In genomic region chr19:804419-805160, GRCh38 we compare ENCODE assay signal across 34 cellular contexts. TPM values are rescaled to one million over a fixed set of nuclear protein-coding genes. Genes with fewer than 3 reads are reported as not detected.
DNase-seq lines count a peak whose midpoint lies in the region; ATAC-seq, FAIRE-seq and TF ChIP-seq lines count a peak whose summit lies in the region.
"Had no signal": no experiment of that assay in that cellular context is flagged by ENCODE, and none has a peak within 500 bp of the region (broad histone marks: within the 10 kb centered on the region; RNA-seq: fewer than 3 reads in every experiment).

No MANE protein-coding gene starts in this region.

- no peaks in the 10 kb centered on the region for H3K27me3 Mint-ChIP-seq in activated naive CD4-positive, alpha-beta T cell treated with anti-CD3 and anti-CD28 coated beads, Interleukin-2, amount 50 U/mL, for 24 hours
- peaks cover 26% of the 10 kb centered on the region for H3K27me3 Mint-ChIP-seq in GM23338 (ENCODE audit: insufficient read depth, low read depth, poor library complexity)
- H3K27me3 Mint-ChIP-seq: activated CD4-positive, alpha-beta T cell treated with anti-CD3 and anti-CD28 coated beads for 36 hours; naive B cell had no signal

- H3F3A ChIP-seq in GM23338 (replicated peaks; ENCODE audit: low read depth) = peaks cover 61% of the 10 kb centered on the region

- peaks cover 30% of the 10 kb centered on the region for H3K4me1 Mint-ChIP-seq in activated naive CD4-positive, alpha-beta T cell treated with anti-CD3 and anti-CD28 coated beads, Interleukin-2, amount 50 U/mL, for 24 hours
- peaks cover 36% of the 10 kb centered on the region for H3K4me1 Mint-ChIP-seq in GM23338

- WGBS in K562 (ENCODE audit: insufficient coverage, low coverage, missing lambda C conversion rate) = 90% methylated on average over 25 of the region's 53 CpGs

- H3K27me3 ChIP-seq in GM23338 (ENCODE audit: insufficient read depth) (no peaks in the 10 kb centered on the region), K562 (ENCODE audit: control insufficient read depth in 2 of 2, insufficient read depth in 2 of 2, low read length in 2 of 2) (no peaks in the 10 kb centered on the region), osteoblast (ENCODE audit: insufficient read depth, low read length) (no peaks in the 10 kb centered on the region), foreskin keratinocyte (no peaks in the 10 kb centered on the region)
- H3K27me3 ChIP-seq: BE2C, colonic mucosa, esophagus squamous epithelium, gastrocnemius medialis, ovary, tibial nerve had no signal

- in situ Hi-C loops in K562 (cut with MboI) = no loop called here

- POLR2A ChIA-PET in K562 (lab: Yijun Ruan, JAX) = interaction anchor here (0.8 to 1.4 kb wide), 2 partner anchors 10 to 31 kb away, joined by 3 to 4 read pairs; no protein-coding TSS in a partner anchor

- H3K4me2 ChIP-seq in GM23338 (no peak overlapping the region), K562 (ENCODE audit: insufficient read depth, low read length) (no peak overlapping the region), osteoblast (ENCODE audit: insufficient read depth, low read length) (no peak overlapping the region)
- H3K4me2 ChIP-seq: A549, smooth muscle cell had no signal

- no peaks in the 10 kb centered on the region; the same call in 1 of the 2 replicates for H3K9me3 ChIP-seq in K562 (replicated peaks; ENCODE audit: control insufficient read depth, insufficient read depth, low read depth, low read length)
- no peaks in the 10 kb centered on the region for H3K9me3 ChIP-seq in osteoblast (ENCODE audit: low read depth, low read length)
- H3K9me3 ChIP-seq: A549, BE2C, colonic mucosa, esophagus squamous epithelium, gastrocnemius medialis, ovary, tibial nerve had no signal

- no peak overlapping the region for H3K4me3 Mint-ChIP-seq in activated naive CD4-positive, alpha-beta T cell treated with anti-CD3 and anti-CD28 coated beads, Interleukin-2, amount 50 U/mL, for 24 hours
- H3K4me3 Mint-ChIP-seq in GM23338 = no peak overlapping the region
- H3K4me3 Mint-ChIP-seq: activated CD4-positive, alpha-beta T cell treated with anti-CD3 and anti-CD28 coated beads for 36 hours; immature natural killer cell had no signal

- ATAC-seq in GM23338 (no peak), K562 (no peak), foreskin keratinocyte (no peak)
- ATAC-seq: A549; activated CD4-positive, alpha-beta T cell treated with anti-CD3 and anti-CD28 coated beads for 36 hours; gastrocnemius medialis; left lobe of liver had no signal

- H3K79me2 ChIP-seq in GM23338 (replicated peaks; ENCODE audit: insufficient read depth) (peaks cover 83% of the 10 kb centered on the region), K562 (ENCODE audit: control insufficient read depth, insufficient read depth, low read length) (peaks cover 92% of the 10 kb centered on the region), osteoblast (ENCODE audit: insufficient read depth, low read length) (peaks cover 98% of the 10 kb centered on the region)

- peaks cover 25% of the 10 kb centered on the region for H3K4me1 ChIP-seq in GM23338 (ENCODE audit: insufficient read depth)
- peaks cover 19 to 70% of the 10 kb centered on the region in 2 experiments for H3K4me1 ChIP-seq in K562 (replicated peaks in 1 of 2; ENCODE audit: control insufficient read depth in 2 of 2, insufficient read depth in 2 of 2, low read length in 2 of 2)
- peaks cover 32% of the 10 kb centered on the region for H3K4me1 ChIP-seq in osteoblast (ENCODE audit: insufficient read depth, low read length)
- H3K4me1 ChIP-seq in foreskin keratinocyte = peaks cover 4% of the 10 kb centered on the region

- no peak for FAIRE-seq in K562 (lab: Jason Lieb, UNC)
- FAIRE-seq: A549, G401.6, GM18507 had no signal

- TF ChIP-seq POLR2A in K562 (conservative IDR thresholded peaks at IDR 0.05) = 0 out of 2 replicates have a peak, but pooled peaks have one; percentile 25

- peak overlapping the region; percentile 70 for H3K27ac Mint-ChIP-seq in activated naive CD4-positive, alpha-beta T cell treated with anti-CD3 and anti-CD28 coated beads, Interleukin-2, amount 50 U/mL, for 24 hours
- H3K27ac Mint-ChIP-seq in GM23338 = 0 out of 2 replicates have a peak overlapping the region, but pooled peaks have one; percentile 72
- H3K27ac Mint-ChIP-seq: activated CD4-positive, alpha-beta T cell treated with anti-CD3 and anti-CD28 coated beads for 36 hours had no signal

- no peak for DNase-seq in activated naive CD4-positive, alpha-beta T cell treated with anti-CD3 and anti-CD28 coated beads, Interleukin-2, amount 50 U/mL, for 16 hours
- DNase-seq in GM23338 (ENCODE audit: low spot score) (no peak), K562 (ENCODE audit: extremely low read depth in 1 of 4, low spot score in 3 of 4) (peak in 1 of 4 experiments; percentile 29), osteoblast (ENCODE audit: insufficient read length, low spot score, missing footprints) (peak; percentile 85), foreskin keratinocyte (no peak), GM19238 (ENCODE audit: insufficient read length, low spot score) (no peak), coronary artery (ENCODE audit: low spot score) (no peak)
- DNase-seq: activated CD4-positive, alpha-beta T cell treated with anti-CD3 and anti-CD28 coated beads for 36 hours; activated CD8-positive, alpha-beta memory T cell treated with anti-CD3 and anti-CD28 coated beads for 24 hours; amygdala; BE2C; esophagus squamous epithelium; gastrocnemius medialis; hippocampal formation; immature natural killer cell; naive B cell; NCI-H1694 treated with DMSO at 0.1 percent for 48 hours; NCI-H2171; NCI-H510A; retina; stimulated activated CD4-positive, alpha-beta T cell treated with anti-CD3 and anti-CD28 coated beads, Interleukin-1b, Interleukin-23, amount 100 ng/mL, for 48 hours; stimulated activated CD8-positive, alpha-beta memory T cell treated with anti-CD3 and anti-CD28 coated beads, Interleukin-4, amount 100 ng/mL, for 48 hours had no signal

- H4K20me1 ChIP-seq in GM23338 (replicated peaks; ENCODE audit: insufficient read depth) (peaks cover 64% of the 10 kb centered on the region), K562 (replicated peaks; ENCODE audit: control insufficient read depth, insufficient read depth, low read length) (peaks cover 50% of the 10 kb centered on the region), osteoblast (ENCODE audit: insufficient read depth, low read length) (peaks cover 95% of the 10 kb centered on the region)

- TF ChIP-seq CTCF in GM23338 (conservative IDR thresholded peaks at IDR 0.05; ENCODE audit: low read depth in 2 of 2) = no peak
- no peak for TF ChIP-seq CTCF in K562 (IDR thresholded peaks at IDR 0.05 in 2 of 3, conservative IDR thresholded peaks at IDR 0.05 in 1 of 3; ENCODE audit: insufficient read depth in 2 of 3, low read depth in 1 of 3, low read length in 3 of 3)
- no peak for TF ChIP-seq CTCF in osteoblast (IDR thresholded peaks at IDR 0.05; ENCODE audit: extremely low read depth, low read depth, low read length)
- no peak for TF ChIP-seq CTCF in foreskin keratinocyte (conservative IDR thresholded peaks at IDR 0.05)
- TF ChIP-seq CTCF in coronary artery (IDR thresholded peaks at IDR 0.05) = no peak

- no peak for TF ChIP-seq RAD21 in K562 (CRISPR knock-in tag; conservative IDR thresholded peaks at IDR 0.05 in 1 of 2, IDR thresholded peaks at IDR 0.05 in 1 of 2)

- no TSS peak for BruUV-seq in K562 (replicated peaks; lab: Mats Ljungman, UMichigan)

- H3K9me1 ChIP-seq in K562 (ENCODE audit: control insufficient read depth, insufficient read depth, low read length) = peaks cover 16% of the 10 kb centered on the region

- H3K9me2 ChIP-seq in GM23338 (ENCODE audit: insufficient read depth) = no peaks in the 10 kb centered on the region

- no peak for TF ChIP-seq EP300 in K562 (IDR thresholded peaks at IDR 0.05; ENCODE audit: low read length)

- H3K4me3 ChIP-seq in GM23338 (no peak overlapping the region), K562 (no peak overlapping the region), osteoblast (ENCODE audit: insufficient read depth, low read length) (no peak overlapping the region), coronary artery (no peak overlapping the region)
- H3K4me3 ChIP-seq: A549, colonic mucosa, esophagus squamous epithelium, gastrocnemius medialis, ovary, smooth muscle cell, tibial nerve had no signal

- 0 out of 2 replicates have a peak overlapping the region, but pooled peaks have one; percentile 55 for H3K27ac ChIP-seq in GM23338 (ENCODE audit: low read depth)
- no peak overlapping the region for H3K27ac ChIP-seq in K562 (ENCODE audit: extremely low read depth, low read depth, low read length)
- no peak overlapping the region for H3K27ac ChIP-seq in osteoblast (ENCODE audit: low read depth, low read length)
- H3K27ac ChIP-seq in foreskin keratinocyte = no peak overlapping the region
- no peak overlapping the region for H3K27ac ChIP-seq in coronary artery
- H3K27ac ChIP-seq: A549, colonic mucosa, esophagus squamous epithelium, gastrocnemius medialis, ovary, tibial nerve had no signal

- H2AFZ ChIP-seq in GM23338 (no peak overlapping the region), K562 (ENCODE audit: low read depth, low read length) (no peak overlapping the region), osteoblast (ENCODE audit: low read length) (no peak overlapping the region)

- intact Hi-C loops in K562 (cut with micrococcal nuclease) = no loop called here

- no peak overlapping the region; a peak in 1 of 4 replicates for H3K9ac ChIP-seq in K562 (ENCODE audit: insufficient read depth in 1 of 2, low read depth in 2 of 2, low read length in 2 of 2)

- H3K36me3 ChIP-seq in GM23338 (ENCODE audit: insufficient read depth) = peaks cover 44% of the 10 kb centered on the region
- peaks cover 100% of the 10 kb centered on the region for H3K36me3 ChIP-seq in K562 (ENCODE audit: control insufficient read depth, insufficient read depth, low read length)
- H3K36me3 ChIP-seq in osteoblast (ENCODE audit: insufficient read depth, low read length) = peaks cover 88% of the 10 kb centered on the region
- H3K36me3 ChIP-seq: ovary had no signal

- CTCF ChIA-PET in K562 (lab: Yijun Ruan, JAX; ENCODE audit: low intra/inter-chr PET ratio) = no interaction called here

- H3K9me3 Mint-ChIP-seq in activated naive CD4-positive, alpha-beta T cell treated with anti-CD3 and anti-CD28 coated beads, Interleukin-2, amount 50 U/mL, for 24 hours = no peaks in the 10 kb centered on the region
- H3K9me3 Mint-ChIP-seq in GM23338 = no peaks in the 10 kb centered on the region
- H3K9me3 Mint-ChIP-seq: immature natural killer cell, naive B cell had no signal

- peaks cover 8% of the 10 kb centered on the region for H3K36me3 Mint-ChIP-seq in activated naive CD4-positive, alpha-beta T cell treated with anti-CD3 and anti-CD28 coated beads, Interleukin-2, amount 50 U/mL, for 24 hours
- H3K36me3 Mint-ChIP-seq in GM23338 (ENCODE audit: low read depth) = peaks cover 83% of the 10 kb centered on the region

RNA-seq across cellular contexts. Expression of gene PTBP1, which starts 7.3 kb away (rescaled TPM):
- total RNA-seq in GM23338 (2014; rRNA removed; shearing (Covaris generic)) = 539 and 552 TPM in 2 replicates
- polyA plus RNA-seq in GM23338 (2016; fragmentation: Nextera tagmentation; extraction: Ambion mirVana) (632 and 705 TPM in 2 replicates), K562 (2011; rRNA removed) (131 and 357 TPM in 2 replicates), K562 (2014; fragmentation: Illumina TruSeq; extraction: Trizol) (413 and 465 TPM in 2 replicates), K562 (2014; fragmentation: Nextera tagmentation; extraction: Ambion mirVana) (10 to 100 TPM; 14.0 to 18.1 TPM), K562 (2014; rRNA removed) (291 and 296 TPM in 2 replicates), foreskin keratinocyte (186 and 237 TPM in 2 replicates)
- 327 and 692 TPM in 2 replicates for total RNA-seq in K562 (2011; cell fraction: chromatin; rRNA removed; ENCODE audit: low replicate concordance)
- total RNA-seq in K562 (2011; cell fraction: nucleolus; rRNA removed) = 382 and 389 TPM in 2 replicates
- 336 and 353 TPM in 2 replicates for total RNA-seq in K562 (2011; cell fraction: nucleoplasm; rRNA removed)
- total RNA-seq in K562 (2014; rRNA removed) (237 and 443 TPM in 2 replicates), K562 (2014; rRNA removed; fragmentation: Illumina TruSeq; extraction: Trizol) (234 TPM in 2 replicates), K562 (2015; rRNA removed; fragmentation: Illumina TruSeq; extraction: Trizol) (183 and 187 TPM in 2 replicates), K562 (2021) (751 and 759 TPM in 2 replicates), osteoblast (106 and 124 TPM in 2 replicates), foreskin keratinocyte (222 and 244 TPM in 2 replicates)
- polyA plus RNA-seq in K562 (2011; cell fraction: cytosol; rRNA removed) = 138 and 245 TPM in 2 replicates
- 683 and 1,149 TPM in 2 replicates for polyA plus RNA-seq in K562 (2011; cell fraction: nucleus; rRNA removed)
- polyA plus RNA-seq in K562 (2012) = 757 and 849 TPM in 2 replicates
- 127 and 175 TPM in 2 replicates for polyA minus RNA-seq in K562 (2011; rRNA and poly(A)+ RNA removed)
- 353 and 383 TPM in 2 replicates for polyA minus RNA-seq in K562 (2011; cell fraction: cytosol; rRNA and poly(A)+ RNA removed)
- 242 and 246 TPM in 2 replicates for polyA minus RNA-seq in K562 (2011; cell fraction: nucleus; rRNA and poly(A)+ RNA removed)

RNA-seq across cellular contexts. Expression of gene PLPPR3, which starts 17.2 kb away (rescaled TPM):
- 74.7 and 81.1 TPM in 2 replicates for total RNA-seq in GM23338 (2014; rRNA removed; shearing (Covaris generic))
- 13.6 and 14.8 TPM in 2 replicates for polyA plus RNA-seq in GM23338 (2016; fragmentation: Nextera tagmentation; extraction: Ambion mirVana)
- total RNA-seq in K562 (2011; cell fraction: chromatin; rRNA removed; ENCODE audit: low replicate concordance) = 6.7 and 37.1 TPM in 2 replicates
- total RNA-seq in K562 (2011; cell fraction: nucleolus; rRNA removed) = 62.2 and 83.4 TPM in 2 replicates
- total RNA-seq in K562 (2011; cell fraction: nucleoplasm; rRNA removed) = 28.0 and 30.4 TPM in 2 replicates
- total RNA-seq in K562 (2014; rRNA removed) = 28.6 and 30.5 TPM in 2 replicates
- total RNA-seq in K562 (2014; rRNA removed; fragmentation: Illumina TruSeq; extraction: Trizol) = 1.8 and 2.3 TPM in 2 replicates
- total RNA-seq in K562 (2015; rRNA removed; fragmentation: Illumina TruSeq; extraction: Trizol) = 8.6 and 10.1 TPM in 2 replicates
- total RNA-seq in K562 (2021) = 40.4 and 48.2 TPM in 2 replicates
- 12.8 and 19.0 TPM in 2 replicates for polyA plus RNA-seq in K562 (2011; rRNA removed)
- 25.3 and 82.8 TPM in 2 replicates for polyA plus RNA-seq in K562 (2011; cell fraction: cytosol; rRNA removed)
- 24.4 and 43.1 TPM in 2 replicates for polyA plus RNA-seq in K562 (2011; cell fraction: nucleus; rRNA removed)
- 23.2 and 35.5 TPM in 2 replicates for polyA plus RNA-seq in K562 (2012)
- 2.2 and 7.8 TPM in 2 replicates for polyA plus RNA-seq in K562 (2014; fragmentation: Illumina TruSeq; extraction: Trizol)
- polyA plus RNA-seq in K562 (2014; fragmentation: Nextera tagmentation; extraction: Ambion mirVana) = under 1 TPM; 0.01 to 0.08 TPM
- 19.4 and 21.8 TPM in 2 replicates for polyA plus RNA-seq in K562 (2014; rRNA removed)
- 9.9 and 23.4 TPM in 2 replicates for polyA minus RNA-seq in K562 (2011; rRNA and poly(A)+ RNA removed)
- polyA minus RNA-seq in K562 (2011; cell fraction: cytosol; rRNA and poly(A)+ RNA removed) = 46.2 and 51.7 TPM in 2 replicates
- 7.9 and 8.1 TPM in 2 replicates for polyA minus RNA-seq in K562 (2011; cell fraction: nucleus; rRNA and poly(A)+ RNA removed)
- total RNA-seq in osteoblast = 0.36 TPM in 1 of 2 replicates, not detected in the other
- not detected in 2 replicates for total RNA-seq in foreskin keratinocyte
- polyA plus RNA-seq in foreskin keratinocyte = 0.15 TPM in 1 of 2 replicates, not detected in the other
- total RNA-seq: activated CD4-positive, alpha-beta T cell treated with anti-CD3 and anti-CD28 coated beads for 36 hours; esophagus squamous epithelium; gastrocnemius medialis; left lobe of liver; LHCN-M2; mesenteric fat pad; T-helper 2 cell treated with Interferon-gamma antibody and Interleukin-4, amounts not matched to agents 100 ng/mL and 5 ng/mL, for 36 hours; tibial nerve had no signal
- polyA plus RNA-seq: immature natural killer cell had no signal

RNA-seq across cellular contexts. Expression of gene AZU1, which starts 23.0 kb away (rescaled TPM):
- 0.50 and 1.4 TPM in 2 replicates for total RNA-seq in GM23338 (2014; rRNA removed; shearing (Covaris generic))
- polyA plus RNA-seq in GM23338 (2016; fragmentation: Nextera tagmentation; extraction: Ambion mirVana) = 0.30 and 0.78 TPM in 2 replicates
- total RNA-seq in K562 (2011; cell fraction: chromatin; rRNA removed; ENCODE audit: low replicate concordance) = 3.4 and 6.7 TPM in 2 replicates
- 4.3 and 4.6 TPM in 2 replicates for total RNA-seq in K562 (2011; cell fraction: nucleolus; rRNA removed)
- total RNA-seq in K562 (2011; cell fraction: nucleoplasm; rRNA removed) = 3.1 and 6.0 TPM in 2 replicates
- total RNA-seq in K562 (2014; rRNA removed) = 0.33 and 0.73 TPM in 2 replicates
- not detected in 2 replicates for total RNA-seq in K562 (2014; rRNA removed; fragmentation: Illumina TruSeq; extraction: Trizol)
- 0.19 and 0.29 TPM in 2 replicates for total RNA-seq in K562 (2015; rRNA removed; fragmentation: Illumina TruSeq; extraction: Trizol)
- 1.4 and 1.7 TPM in 2 replicates for total RNA-seq in K562 (2021)
- 0.39 and 0.87 TPM in 2 replicates for polyA plus RNA-seq in K562 (2011; rRNA removed)
- 0.60 and 0.94 TPM in 2 replicates for polyA plus RNA-seq in K562 (2011; cell fraction: cytosol; rRNA removed)
- 6.4 and 9.5 TPM in 2 replicates for polyA plus RNA-seq in K562 (2011; cell fraction: nucleus; rRNA removed)
- 1.5 and 9.7 TPM in 2 replicates for polyA plus RNA-seq in K562 (2012)
- 0.45 and 0.51 TPM in 2 replicates for polyA plus RNA-seq in K562 (2014; fragmentation: Illumina TruSeq; extraction: Trizol)
- polyA plus RNA-seq in K562 (2014; fragmentation: Nextera tagmentation; extraction: Ambion mirVana) = not detected
- polyA plus RNA-seq in K562 (2014; rRNA removed) = 1.9 and 3.3 TPM in 2 replicates
- polyA minus RNA-seq in K562 (2011; rRNA and poly(A)+ RNA removed) = not detected in 2 replicates
- polyA minus RNA-seq in K562 (2011; cell fraction: cytosol; rRNA and poly(A)+ RNA removed) = 1.1 TPM in 1 of 2 replicates, not detected in the other
- polyA minus RNA-seq in K562 (2011; cell fraction: nucleus; rRNA and poly(A)+ RNA removed) = 0.78 and 0.81 TPM in 2 replicates
- not detected in 2 replicates for total RNA-seq in osteoblast
- total RNA-seq in foreskin keratinocyte = not detected in 2 replicates
- 0.03 TPM in 1 of 2 replicates, not detected in the other for polyA plus RNA-seq in foreskin keratinocyte
- total RNA-seq: activated CD4-positive, alpha-beta T cell treated with anti-CD3 and anti-CD28 coated beads for 36 hours; esophagus squamous epithelium; gastrocnemius medialis; LHCN-M2; T-helper 2 cell treated with Interferon-gamma antibody and Interleukin-4, amounts not matched to agents 100 ng/mL and 5 ng/mL, for 36 hours had no signal
- polyA plus RNA-seq: immature natural killer cell had no signal

RNA-seq across cellular contexts. Expression of gene PRTN3, which starts 36.2 kb away (rescaled TPM):
- 0.21 and 2.4 TPM in 2 replicates for total RNA-seq in GM23338 (2014; rRNA removed; shearing (Covaris generic))
- 0.68 and 0.87 TPM in 2 replicates for polyA plus RNA-seq in GM23338 (2016; fragmentation: Nextera tagmentation; extraction: Ambion mirVana)
- not detected in 2 replicates for total RNA-seq in K562 (2011; cell fraction: chromatin; rRNA removed; ENCODE audit: low replicate concordance)
- total RNA-seq in K562 (2011; cell fraction: nucleolus; rRNA removed) = 0.50 TPM in 1 of 2 replicates, not detected in the other
- total RNA-seq in K562 (2011; cell fraction: nucleoplasm; rRNA removed) = 0.37 TPM in 1 of 2 replicates, not detected in the other
- total RNA-seq in K562 (2014; rRNA removed) = 0.14 and 0.69 TPM in 2 replicates
- 0.19 TPM in 1 of 2 replicates, not detected in the other for total RNA-seq in K562 (2014; rRNA removed; fragmentation: Illumina TruSeq; extraction: Trizol)
- total RNA-seq in K562 (2015; rRNA removed; fragmentation: Illumina TruSeq; extraction: Trizol) = 0.36 and 0.41 TPM in 2 replicates
- total RNA-seq in K562 (2021) = 0.60 and 0.86 TPM in 2 replicates
- polyA plus RNA-seq in K562 (2011; rRNA removed) = 0.60 and 1.4 TPM in 2 replicates
- polyA plus RNA-seq in K562 (2011; cell fraction: cytosol; rRNA removed) = 3.3 and 5.8 TPM in 2 replicates
- 1.3 and 1.6 TPM in 2 replicates for polyA plus RNA-seq in K562 (2011; cell fraction: nucleus; rRNA removed)
- 0.55 and 1.3 TPM in 2 replicates for polyA plus RNA-seq in K562 (2012)
- polyA plus RNA-seq in K562 (2014; fragmentation: Illumina TruSeq; extraction: Trizol) = 0.25 and 0.43 TPM in 2 replicates
- polyA plus RNA-seq in K562 (2014; fragmentation: Nextera tagmentation; extraction: Ambion mirVana) = not detected
- polyA plus RNA-seq in K562 (2014; rRNA removed) = 0.50 TPM in 1 of 2 replicates, not detected in the other
- not detected in 2 replicates for polyA minus RNA-seq in K562 (2011; rRNA and poly(A)+ RNA removed)
- 1.4 TPM in 1 of 2 replicates, not detected in the other for polyA minus RNA-seq in K562 (2011; cell fraction: cytosol; rRNA and poly(A)+ RNA removed)
- not detected in 2 replicates for polyA minus RNA-seq in K562 (2011; cell fraction: nucleus; rRNA and poly(A)+ RNA removed)
- total RNA-seq in osteoblast = not detected in 2 replicates
- total RNA-seq in foreskin keratinocyte = not detected in 2 replicates
- not detected in 2 replicates for polyA plus RNA-seq in foreskin keratinocyte
- total RNA-seq: activated CD4-positive, alpha-beta T cell treated with anti-CD3 and anti-CD28 coated beads for 36 hours; colonic mucosa; esophagus squamous epithelium; LHCN-M2; smooth muscle cell; T-helper 2 cell treated with Interferon-gamma antibody and Interleukin-4, amounts not matched to agents 100 ng/mL and 5 ng/mL, for 36 hours; tibial nerve had no signal
- polyA plus RNA-seq: immature natural killer cell, ovary, smooth muscle cell had no signal

RNA-seq across cellular contexts. Expression of gene ELANE, which starts 47.5 kb away (rescaled TPM):
- not detected in 2 replicates for total RNA-seq in GM23338 (2014; rRNA removed; shearing (Covaris generic))
- polyA plus RNA-seq in GM23338 (2016; fragmentation: Nextera tagmentation; extraction: Ambion mirVana) (not detected in 2 replicates), K562 (2011; rRNA removed) (not detected in 2 replicates), K562 (2014; fragmentation: Illumina TruSeq; extraction: Trizol) (not detected in 2 replicates), K562 (2014; fragmentation: Nextera tagmentation; extraction: Ambion mirVana) (not detected), K562 (2014; rRNA removed) (not detected in 2 replicates), foreskin keratinocyte (not detected in 2 replicates)
- not detected in 2 replicates for total RNA-seq in K562 (2011; cell fraction: chromatin; rRNA removed; ENCODE audit: low replicate concordance)
- total RNA-seq in K562 (2011; cell fraction: nucleolus; rRNA removed) = not detected in 2 replicates
- total RNA-seq in K562 (2011; cell fraction: nucleoplasm; rRNA removed) = not detected in 2 replicates
- total RNA-seq in K562 (2014; rRNA removed) (0.37 TPM in 1 of 2 replicates, not detected in the other), K562 (2014; rRNA removed; fragmentation: Illumina TruSeq; extraction: Trizol) (not detected in 2 replicates), K562 (2015; rRNA removed; fragmentation: Illumina TruSeq; extraction: Trizol) (not detected in 2 replicates), K562 (2021) (not detected in 2 replicates), osteoblast (0.36 and 0.59 TPM in 2 replicates), foreskin keratinocyte (not detected in 2 replicates)
- polyA plus RNA-seq in K562 (2011; cell fraction: cytosol; rRNA removed) = not detected in 2 replicates
- not detected in 2 replicates for polyA plus RNA-seq in K562 (2011; cell fraction: nucleus; rRNA removed)
- polyA plus RNA-seq in K562 (2012) = not detected in 2 replicates
- not detected in 2 replicates for polyA minus RNA-seq in K562 (2011; rRNA and poly(A)+ RNA removed)
- polyA minus RNA-seq in K562 (2011; cell fraction: cytosol; rRNA and poly(A)+ RNA removed) = not detected in 2 replicates
- not detected in 2 replicates for polyA minus RNA-seq in K562 (2011; cell fraction: nucleus; rRNA and poly(A)+ RNA removed)
- total RNA-seq: activated CD4-positive, alpha-beta T cell treated with anti-CD3 and anti-CD28 coated beads for 36 hours; colonic mucosa; smooth muscle cell; T-helper 2 cell treated with Interferon-gamma antibody and Interleukin-4, amounts not matched to agents 100 ng/mL and 5 ng/mL, for 36 hours had no signal
- polyA plus RNA-seq: immature natural killer cell, smooth muscle cell had no signal
